Comparison of ENCODE assay signal across 4 cellular contexts in genomic region chr17:35674552-35674951, GRCh38. TPM values are rescaled to one million over a fixed set of nuclear protein-coding genes. Genes with fewer than 3 reads are reported as not detected.
"Had no signal": no experiment of that assay in that cellular context is flagged by ENCODE, and none has a peak within 500 bp of the region (broad histone marks: within the 10 kb centered on the region; RNA-seq: fewer than 3 reads in every experiment).

No MANE protein-coding gene starts in this region.

- H3K4me3 ChIP-seq: GM23248 had no signal

- H3K27me3 Mint-ChIP-seq: IgD-negative memory B cell had no signal

- H3K27ac ChIP-seq: GM23248 had no signal

- H3K4me3 Mint-ChIP-seq: H9, IgD-negative memory B cell had no signal

- H2AFZ ChIP-seq: GM23248 had no signal

- DNase-seq: GM23248, H9, HCEC 1CT had no signal

- H3K9me3 Mint-ChIP-seq: H9, IgD-negative memory B cell had no signal

RNA-seq across cellular contexts. Expression of gene RASL10B, which starts 56.9 kb away (rescaled TPM):
- polyA plus RNA-seq: IgD-negative memory B cell had no signal
